1 cellular context compared by ENCODE assay signal in the genomic region with DNA sequence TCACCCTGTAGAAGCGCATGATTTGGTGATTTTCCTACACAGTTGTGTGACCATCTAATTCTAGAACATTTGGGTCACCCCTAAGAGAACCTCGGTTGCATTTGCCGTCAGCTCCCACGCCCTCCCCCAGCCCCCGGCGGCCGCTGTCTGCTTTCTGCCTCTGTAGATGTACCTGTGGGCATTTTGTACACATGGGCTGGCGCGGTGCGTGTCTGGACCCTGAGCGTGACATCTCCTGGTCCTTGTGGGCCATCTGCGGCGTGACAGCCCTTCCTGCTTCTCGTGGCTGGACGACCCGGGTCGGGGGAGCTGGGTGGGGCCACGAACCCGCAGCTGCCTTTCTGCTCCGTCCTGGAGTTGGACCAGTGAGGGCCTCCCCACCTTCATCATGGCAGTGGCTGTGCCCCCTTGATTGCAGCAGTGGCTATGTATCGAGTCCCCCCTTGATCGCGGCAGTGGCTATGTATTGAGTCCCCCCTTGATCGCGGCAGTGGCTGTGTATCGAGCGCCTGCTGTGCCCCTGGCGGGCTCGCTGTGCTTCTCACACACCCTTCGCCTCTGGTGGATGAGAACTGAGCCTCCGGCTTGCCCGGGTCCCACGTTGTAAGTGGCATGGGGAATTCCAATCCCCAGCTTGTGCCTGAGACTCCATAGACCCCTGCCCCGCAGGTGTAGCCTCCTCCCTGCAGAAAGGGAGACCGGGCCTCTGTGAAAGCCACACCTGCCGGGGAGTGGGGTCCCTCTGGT.
TF ChIP-seq lines count a peak whose summit lies in the region.

No MANE protein-coding gene starts in this region.

TF ChIP-seq in K562, 482 proteins besides CTCF, POLR2A, EP300 and RAD21:
- TF ChIP-seq HDAC1 (IDR thresholded peaks at IDR 0.05) (no peak), POLR2G (IDR thresholded peaks at IDR 0.05; ENCODE audit: low read depth, low read length) (peak; percentile 66; the same call in 1 of the 2 replicates), KDM1A (IDR thresholded peaks at IDR 0.05) (no peak), ZNF274 (IDR thresholded peaks at IDR 0.05; ENCODE audit: borderline replicate concordance, low read depth, low read length) (no peak), ZFP91 (CRISPR knock-in tag; IDR thresholded peaks at IDR 0.05) (no peak), NCOA6 (IDR thresholded peaks at IDR 0.05) (no peak), SIN3B (IDR thresholded peaks at IDR 0.05; ENCODE audit: low read depth) (no peak), ZNF764 (CRISPR knock-in tag; IDR thresholded peaks at IDR 0.05; ENCODE audit: low read depth) (no peak), ZFX (CRISPR knock-in tag; IDR thresholded peaks at IDR 0.05) (no peak), MLLT1 (IDR thresholded peaks at IDR 0.05) (no peak), RBFOX2 (IDR thresholded peaks at IDR 0.05; ENCODE audit: low read depth, low read length) (peak; percentile 8; the same call in 1 of the 2 replicates), RBM22 (IDR thresholded peaks at IDR 0.05; ENCODE audit: low read depth, low read length, poor library complexity, severe bottlenecking) (peak; percentile 62), MCM3 (IDR thresholded peaks at IDR 0.05) (no peak), STAT6 (CRISPR knock-in tag; IDR thresholded peaks at IDR 0.05) (no peak), FOXP1 (CRISPR knock-in tag; IDR thresholded peaks at IDR 0.05) (no peak), PCBP1 (IDR thresholded peaks at IDR 0.05; ENCODE audit: low read depth, low read length, poor library complexity, severe bottlenecking) (peak; percentile 27), CREB1 (IDR thresholded peaks at IDR 0.05) (no peak), CREB1 (CRISPR knock-in tag; IDR thresholded peaks at IDR 0.05) (no peak), RBM15 (IDR thresholded peaks at IDR 0.05; ENCODE audit: insufficient read depth, low read length) (no peak), EP400 (IDR thresholded peaks at IDR 0.05) (no peak)
- TF ChIP-seq, protein P1, sequence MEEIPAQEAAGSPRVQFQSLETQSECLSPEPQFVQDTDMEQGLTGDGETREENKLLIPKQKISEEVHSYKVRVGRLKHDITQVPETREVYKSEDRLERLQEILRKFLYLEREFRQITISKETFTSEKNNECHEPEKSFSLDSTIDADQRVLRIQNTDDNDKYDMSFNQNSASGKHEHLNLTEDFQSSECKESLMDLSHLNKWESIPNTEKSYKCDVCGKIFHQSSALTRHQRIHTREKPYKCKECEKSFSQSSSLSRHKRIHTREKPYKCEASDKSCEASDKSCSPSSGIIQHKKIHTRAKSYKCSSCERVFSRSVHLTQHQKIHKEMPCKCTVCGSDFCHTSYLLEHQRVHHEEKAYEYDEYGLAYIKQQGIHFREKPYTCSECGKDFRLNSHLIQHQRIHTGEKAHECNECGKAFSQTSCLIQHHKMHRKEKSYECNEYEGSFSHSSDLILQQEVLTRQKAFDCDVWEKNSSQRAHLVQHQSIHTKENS (CRISPR knock-in tag; IDR thresholded peaks at IDR 0.05) = no peak
- TF ChIP-seq, protein P2, sequence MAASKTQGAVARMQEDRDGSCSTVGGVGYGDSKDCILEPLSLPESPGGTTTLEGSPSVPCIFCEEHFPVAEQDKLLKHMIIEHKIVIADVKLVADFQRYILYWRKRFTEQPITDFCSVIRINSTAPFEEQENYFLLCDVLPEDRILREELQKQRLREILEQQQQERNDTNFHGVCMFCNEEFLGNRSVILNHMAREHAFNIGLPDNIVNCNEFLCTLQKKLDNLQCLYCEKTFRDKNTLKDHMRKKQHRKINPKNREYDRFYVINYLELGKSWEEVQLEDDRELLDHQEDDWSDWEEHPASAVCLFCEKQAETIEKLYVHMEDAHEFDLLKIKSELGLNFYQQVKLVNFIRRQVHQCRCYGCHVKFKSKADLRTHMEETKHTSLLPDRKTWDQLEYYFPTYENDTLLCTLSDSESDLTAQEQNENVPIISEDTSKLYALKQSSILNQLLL (CRISPR knock-in tag; IDR thresholded peaks at IDR 0.05; ENCODE audit: borderline replicate concordance) = no peak
